ENCODE assay signal across 9 cellular contexts in genomic region chr4:164997324-164997723, GRCh38. TPM values are rescaled to one million over a fixed set of nuclear protein-coding genes. Genes with fewer than 3 reads are reported as not detected.
DNase-seq lines count a peak whose midpoint lies in the region; ATAC-seq and TF ChIP-seq lines count a peak whose summit lies in the region.
"Had no signal": no experiment of that assay in that cellular context is flagged by ENCODE, and none has a peak within 500 bp of the region (broad histone marks: within the 10 kb centered on the region; RNA-seq: fewer than 3 reads in every experiment).

No MANE protein-coding gene starts in this region.

- no peak for ATAC-seq in stimulated activated naive CD8-positive, alpha-beta T cell treated with anti-CD3 and anti-CD28 coated beads, Interleukin-15, amount 100 ng/mL, for 72 hours
- no peak for ATAC-seq in activated CD8-positive, alpha-beta T cell treated with anti-CD3 and anti-CD28 coated beads for 36 hours
- no peak for ATAC-seq in HG03025 (IDR thresholded peaks at IDR 0.05; ENCODE audit: low FRiP score, unreplicated experiment)

- H3K27me3 ChIP-seq in brain microvascular endothelial cell (replicated peaks) = no peaks in the 10 kb centered on the region

- POLR2A ChIA-PET in activated CD8-positive, alpha-beta T cell treated with anti-CD3 and anti-CD28 coated beads for 36 hours (lab: Charles Lee) = no interaction called here

- DNase-seq in SIG-M5 treated with dmso at 0.1 percent for 504 hours (lab: John Stamatoyannopoulos, UW; ENCODE audit: unreplicated experiment) (peak; percentile 7), SIG-M5 (lab: John Stamatoyannopoulos, UW) (no peak), MV-4-11 (lab: John Stamatoyannopoulos, UW) (peak; percentile 9), brain microvascular endothelial cell (no peak), superior temporal gyrus (ENCODE audit: extremely low spot score) (peak; percentile 50)
- DNase-seq in stimulated activated naive CD8-positive, alpha-beta T cell treated with anti-CD3 and anti-CD28 coated beads, Interleukin-15, amount 100 ng/mL, for 72 hours = no peak
- no peak for DNase-seq in activated CD8-positive, alpha-beta T cell treated with anti-CD3 and anti-CD28 coated beads for 36 hours

- no peak overlapping the region for H3K4me3 ChIP-seq in brain microvascular endothelial cell (ENCODE audit: low read depth, low read length)

- CTCF ChIA-PET in activated CD8-positive, alpha-beta T cell treated with anti-CD3 and anti-CD28 coated beads for 36 hours (lab: Charles Lee) = no interaction called here

- intact Hi-C loops in activated CD8-positive, alpha-beta T cell treated with anti-CD3 and anti-CD28 coated beads for 36 hours (cut with micrococcal nuclease) = no loop called here

- no peaks in the 10 kb centered on the region for H3K36me3 Mint-ChIP-seq in activated CD8-positive, alpha-beta T cell treated with anti-CD3 and anti-CD28 coated beads for 36 hours (ENCODE audit: low read depth)

- H3K9me3 Mint-ChIP-seq in stimulated activated naive CD8-positive, alpha-beta T cell treated with anti-CD3 and anti-CD28 coated beads, Interleukin-15, amount 100 ng/mL, for 72 hours = no peaks in the 10 kb centered on the region
- H3K9me3 Mint-ChIP-seq in activated CD8-positive, alpha-beta T cell treated with anti-CD3 and anti-CD28 coated beads for 36 hours = no peaks in the 10 kb centered on the region
- H3K9me3 Mint-ChIP-seq: central memory CD8-positive, alpha-beta T cell had no signal

- H3K36me3 ChIP-seq in brain microvascular endothelial cell (replicated peaks) = no peaks in the 10 kb centered on the region

- H3K4me3 Mint-ChIP-seq in stimulated activated naive CD8-positive, alpha-beta T cell treated with anti-CD3 and anti-CD28 coated beads, Interleukin-15, amount 100 ng/mL, for 72 hours = no peak overlapping the region
- no peak overlapping the region for H3K4me3 Mint-ChIP-seq in activated CD8-positive, alpha-beta T cell treated with anti-CD3 and anti-CD28 coated beads for 36 hours
- H3K4me3 Mint-ChIP-seq: central memory CD8-positive, alpha-beta T cell had no signal

- H3K4me1 Mint-ChIP-seq in stimulated activated naive CD8-positive, alpha-beta T cell treated with anti-CD3 and anti-CD28 coated beads, Interleukin-15, amount 100 ng/mL, for 72 hours = no peaks in the 10 kb centered on the region
- H3K4me1 Mint-ChIP-seq in activated CD8-positive, alpha-beta T cell treated with anti-CD3 and anti-CD28 coated beads for 36 hours (ENCODE audit: low read depth) = no peaks in the 10 kb centered on the region
- H3K4me1 Mint-ChIP-seq: central memory CD8-positive, alpha-beta T cell had no signal

- H3K27ac ChIP-seq in brain microvascular endothelial cell = no peak overlapping the region

- no peak overlapping the region for H3K27ac Mint-ChIP-seq in stimulated activated naive CD8-positive, alpha-beta T cell treated with anti-CD3 and anti-CD28 coated beads, Interleukin-15, amount 100 ng/mL, for 72 hours
- no peak overlapping the region for H3K27ac Mint-ChIP-seq in activated CD8-positive, alpha-beta T cell treated with anti-CD3 and anti-CD28 coated beads for 36 hours

- H3K27me3 Mint-ChIP-seq in stimulated activated naive CD8-positive, alpha-beta T cell treated with anti-CD3 and anti-CD28 coated beads, Interleukin-15, amount 100 ng/mL, for 72 hours = peaks cover 33% of the 10 kb centered on the region
- peaks cover 4% of the 10 kb centered on the region for H3K27me3 Mint-ChIP-seq in activated CD8-positive, alpha-beta T cell treated with anti-CD3 and anti-CD28 coated beads for 36 hours

- in situ Hi-C loops in brain microvascular endothelial cell (cut with HindIII; ENCODE audit: low pct_ligation_motif_present, low sequenced_read_pairs) = no loop called here

- peak; percentile 39 for TF ChIP-seq CTCF in brain microvascular endothelial cell (IDR thresholded peaks at IDR 0.05; ENCODE audit: low read depth, low read length, missing control alignments)
- no peak for TF ChIP-seq CTCF in activated CD8-positive, alpha-beta T cell treated with anti-CD3 and anti-CD28 coated beads for 36 hours (IDR thresholded peaks at IDR 0.05)

RNA-seq across cellular contexts. Expression of gene TRIM61, which starts 19.9 kb away (rescaled TPM):
- 1 to 10 TPM; 1.1 to 1.2 TPM for total RNA-seq in activated CD8-positive, alpha-beta T cell treated with anti-CD3 and anti-CD28 coated beads for 36 hours

RNA-seq across cellular contexts. Expression of gene TRIM60, which starts 34.5 kb away (rescaled TPM):
- not detected for total RNA-seq in activated CD8-positive, alpha-beta T cell treated with anti-CD3 and anti-CD28 coated beads for 36 hours

RNA-seq across cellular contexts. Expression of gene TRIM75, which starts 56.3 kb away (rescaled TPM):
- not detected for total RNA-seq in activated CD8-positive, alpha-beta T cell treated with anti-CD3 and anti-CD28 coated beads for 36 hours

Comparison
In these comparisons a context has a peak if more than half of its experiments do, and no peak if none do; other contexts are left out.
1. DNase-seq: peak in SIG-M5 treated with dmso at 0.1 percent for 504 hours (single experiment), MV-4-11 (single experiment) and superior temporal gyrus (single experiment); none in SIG-M5 (single experiment), brain microvascular endothelial cell (single experiment), stimulated activated naive CD8-positive, alpha-beta T cell treated with anti-CD3 and anti-CD28 coated beads, Interleukin-15, amount 100 ng/mL, for 72 hours (0 of 2) and activated CD8-positive, alpha-beta T cell treated with anti-CD3 and anti-CD28 coated beads for 36 hours (single experiment).